ENCODE assay signal across 10 cellular contexts in the genomic region with DNA sequence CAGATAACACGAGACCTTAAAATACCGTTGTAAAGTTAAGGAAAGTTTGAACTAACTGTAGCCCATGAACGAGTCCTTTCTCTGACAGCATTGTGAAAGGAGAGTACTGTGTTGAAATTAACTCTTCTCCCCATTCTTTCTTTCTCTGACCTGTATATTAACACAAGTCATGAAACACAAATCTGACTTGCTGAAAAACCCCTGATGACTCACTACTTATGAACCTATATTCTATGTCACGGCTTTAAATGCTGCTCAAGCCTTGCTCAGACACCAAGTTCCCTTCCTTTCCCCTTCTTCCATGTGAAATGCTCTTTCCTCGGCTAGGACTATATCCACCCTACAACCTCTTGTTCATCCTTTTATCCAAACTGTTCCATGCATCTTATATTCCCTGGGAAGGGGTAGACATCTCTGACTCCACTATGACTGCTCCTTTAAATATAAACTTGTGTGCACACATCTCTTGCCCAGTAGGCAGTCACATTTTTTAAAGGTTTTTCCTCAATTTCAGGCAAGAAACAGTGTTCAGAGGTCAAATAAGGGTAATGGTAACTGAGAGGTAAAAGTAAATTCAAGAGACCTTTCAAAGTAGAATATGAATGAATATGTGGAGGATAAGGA.
DNase-seq lines count a peak whose midpoint lies in the region; ATAC-seq, FAIRE-seq and TF ChIP-seq lines count a peak whose summit lies in the region.
"Had no signal": no experiment of that assay in that cellular context is flagged by ENCODE, and none has a peak within 500 bp of the region (broad histone marks: within the 10 kb centered on the region; RNA-seq: fewer than 3 reads in every experiment).

No MANE protein-coding gene starts in this region.

- H3K27ac ChIP-seq in A549 (peak overlapping the region; percentile 46 to 80; a peak in 5 of 6 replicates), brain microvascular endothelial cell (no peak overlapping the region)
- H3K27ac ChIP-seq: HL-60 had no signal

- DNase-seq in A549 (ENCODE audit: low read depth in 1 of 2, low spot score in 1 of 2) (peak; percentile 20 to 56), brain microvascular endothelial cell (peak; percentile 53), cardiac septum (ENCODE audit: low spot score) (no peak), GM10248 (ENCODE audit: extremely low spot score) (no peak), D721Med (ENCODE audit: insufficient read length, low spot score) (no peak), DMS79 treated with DMSO at 0.1 percent for 48 hours (lab: John Stamatoyannopoulos, UW) (no peak)
- DNase-seq: NCI-H1417 had no signal

- H3K27me3 ChIP-seq in brain microvascular endothelial cell (replicated peaks), result no peaks in the 10 kb centered on the region

- FAIRE-seq in A549 (lab: Jason Lieb, UNC) (peak; percentile 94), D721Med (lab: Jason Lieb, UNC) (no peak)

- no peak for TF ChIP-seq RAD21 in A549 (conservative IDR thresholded peaks at IDR 0.05 in 1 of 2, IDR thresholded peaks at IDR 0.05 in 1 of 2)

- TF ChIP-seq EP300 in A549 (IDR thresholded peaks at IDR 0.05), result no peak

- no peak overlapping the region for H3K4me3 ChIP-seq in A549
- no peak overlapping the region for H3K4me3 ChIP-seq in brain microvascular endothelial cell (ENCODE audit: low read depth, low read length)

- intact Hi-C loops in cardiac septum (cut with DNase I), result no loop called here

- TF ChIP-seq POLR2A in A549 (IDR thresholded peaks at IDR 0.05; ENCODE audit: low read length), result no peak

- WGBS in A549 (ENCODE audit: missing lambda C conversion rate), result 22% methylated on average over 5 of the region's 5 CpGs

- H3K9me3 ChIP-seq in A549, result no peaks in the 10 kb centered on the region

- ATAC-seq in A549 (peak; percentile 78 to 90), GM19452 (IDR thresholded peaks at IDR 0.05; ENCODE audit: unreplicated experiment) (peak; percentile 78), HG03196 (IDR thresholded peaks at IDR 0.05; ENCODE audit: unreplicated experiment) (peak; percentile 85)

- POLR2A ChIA-PET in A549 (lab: Yijun Ruan, JAX), result no interaction called here
- POLR2A ChIA-PET in GM10248 (lab: Yijun Ruan, JAX), result no interaction called here

- in situ Hi-C loops in brain microvascular endothelial cell (cut with HindIII; ENCODE audit: low pct_ligation_motif_present, low sequenced_read_pairs), result no loop called here

- H3K4me1 ChIP-seq in A549, result peaks cover 25% of the 10 kb centered on the region

- H3K36me3 ChIP-seq in brain microvascular endothelial cell (replicated peaks), result no peaks in the 10 kb centered on the region

- TF ChIP-seq CTCF in A549 (IDR thresholded peaks at IDR 0.05) (no peak), brain microvascular endothelial cell (IDR thresholded peaks at IDR 0.05; ENCODE audit: low read depth, low read length, missing control alignments) (no peak), GM10248 (IDR thresholded peaks at IDR 0.05; ENCODE audit: control extremely low read depth, extremely low read depth, low read depth, missing control alignments) (no peak), D721Med (IDR thresholded peaks at IDR 0.05; ENCODE audit: insufficient read depth, missing control alignments) (no peak)

- H3K4me2 ChIP-seq in A549, result peak overlapping the region; percentile 74

- CTCF ChIA-PET in A549 (lab: Yijun Ruan, JAX) (no interaction called here), GM10248 (lab: Yijun Ruan, JAX) (no interaction called here)

TF ChIP-seq in A549, 52 proteins besides CTCF, POLR2A, EP300 and RAD21:
- TF ChIP-seq NR3C1 (IDR thresholded peaks at IDR 0.05), result no peak
- no peak for TF ChIP-seq CBX2 (IDR thresholded peaks at IDR 0.05; ENCODE audit: borderline replicate concordance, low read depth)
- 0 out of 2 replicates have a peak, but pooled peaks have one; percentile 53 for TF ChIP-seq ATOH8 (CRISPR knock-in tag; IDR thresholded peaks at IDR 0.05; ENCODE audit: low read depth)
- TF ChIP-seq SREBF2 (IDR thresholded peaks at IDR 0.05), result no peak
- peak; percentile 75 for TF ChIP-seq NFE2L2 (conservative IDR thresholded peaks at IDR 0.05; ENCODE audit: low read length)
- TF ChIP-seq, protein P1, sequence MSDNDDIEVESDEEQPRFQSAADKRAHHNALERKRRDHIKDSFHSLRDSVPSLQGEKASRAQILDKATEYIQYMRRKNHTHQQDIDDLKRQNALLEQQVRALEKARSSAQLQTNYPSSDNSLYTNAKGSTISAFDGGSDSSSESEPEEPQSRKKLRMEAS (IDR thresholded peaks at IDR 0.05), result 0 out of 2 replicates have a peak, but pooled peaks have one; percentile 29
- peak; percentile 59 for TF ChIP-seq MAFK (IDR thresholded peaks at IDR 0.05; ENCODE audit: partially characterized antibody)
- TF ChIP-seq RFX5 (IDR thresholded peaks at IDR 0.05), result no peak
- TF ChIP-seq, protein P2, sequence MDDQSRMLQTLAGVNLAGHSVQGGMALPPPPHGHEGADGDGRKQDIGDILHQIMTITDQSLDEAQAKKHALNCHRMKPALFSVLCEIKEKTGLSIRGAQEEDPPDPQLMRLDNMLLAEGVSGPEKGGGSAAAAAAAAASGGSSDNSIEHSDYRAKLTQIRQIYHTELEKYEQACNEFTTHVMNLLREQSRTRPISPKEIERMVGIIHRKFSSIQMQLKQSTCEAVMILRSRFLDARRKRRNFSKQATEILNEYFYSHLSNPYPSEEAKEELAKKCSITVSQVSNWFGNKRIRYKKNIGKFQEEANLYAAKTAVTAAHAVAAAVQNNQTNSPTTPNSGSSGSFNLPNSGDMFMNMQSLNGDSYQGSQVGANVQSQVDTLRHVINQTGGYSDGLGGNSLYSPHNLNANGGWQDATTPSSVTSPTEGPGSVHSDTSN (IDR thresholded peaks at IDR 0.05), result no peak
- TF ChIP-seq FOSL2 (IDR thresholded peaks at IDR 0.05), result no peak
- TF ChIP-seq FOSL2 (CRISPR knock-in tag; IDR thresholded peaks at IDR 0.05), result peak; percentile 81

Comparison
In these comparisons a context has a peak if more than half of its experiments do, and no peak if none do; other contexts are left out.
1. DNase-seq: peak in A549 (2 of 2) and brain microvascular endothelial cell (single experiment); none in cardiac septum (single experiment), GM10248 (single experiment), D721Med (single experiment) and DMS79 treated with DMSO at 0.1 percent for 48 hours (single experiment).
2. Peak in every context shown above with its lines, with median percentiles within 50 percentile points of each other: ATAC-seq.